10 cellular contexts compared by ENCODE assay signal in the genomic region with DNA sequence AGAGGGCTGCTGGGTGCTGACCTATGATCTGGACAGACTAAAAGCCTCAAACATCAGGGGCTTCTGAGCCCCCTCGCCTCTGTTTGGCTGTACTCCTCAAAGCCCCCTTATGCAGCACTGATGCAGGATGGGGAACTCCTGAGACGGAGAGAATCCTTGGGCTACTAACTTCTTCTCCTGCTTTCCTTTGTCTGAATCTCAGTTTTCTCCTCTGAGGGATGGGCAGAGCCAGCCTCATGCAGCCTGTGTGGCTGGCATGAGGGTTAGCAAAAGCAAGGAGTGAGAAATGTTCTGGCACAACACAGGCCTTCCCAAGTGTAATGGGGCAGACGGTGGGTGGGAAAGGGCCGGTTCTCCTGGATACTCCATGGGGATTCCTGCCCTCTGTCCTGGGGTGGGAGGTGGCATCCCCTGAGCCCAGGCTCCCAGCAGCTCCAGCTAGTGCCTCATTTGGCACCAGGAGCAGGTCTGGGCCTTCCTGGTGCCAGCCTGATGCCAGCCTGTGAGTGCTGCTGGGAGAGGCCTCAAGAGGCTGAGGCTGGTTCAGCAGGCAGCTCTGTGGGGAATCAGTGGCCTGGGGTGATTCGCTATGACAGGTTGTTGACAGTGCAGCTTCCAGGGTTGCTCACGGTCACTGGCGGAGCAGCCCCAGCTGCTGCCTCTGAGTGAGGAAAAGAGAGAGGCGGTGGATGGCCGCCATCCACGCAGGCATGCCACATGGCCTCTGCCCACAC. TPM values are rescaled to one million over a fixed set of nuclear protein-coding genes. Genes with fewer than 3 reads are reported as not detected.
DNase-seq lines count a peak whose midpoint lies in the region; ATAC-seq and TF ChIP-seq lines count a peak whose summit lies in the region.
"Had no signal": no experiment of that assay in that cellular context is flagged by ENCODE, and none has a peak within 500 bp of the region (broad histone marks: within the 10 kb centered on the region; RNA-seq: fewer than 3 reads in every experiment).

No MANE protein-coding gene starts in this region.

- TF ChIP-seq CTCF in esophagus squamous epithelium (IDR thresholded peaks at IDR 0.05) (peak in 1 of 6 experiments; percentile 26), neural progenitor cell (IDR thresholded peaks at IDR 0.05) (no peak), natural killer cell (IDR thresholded peaks at IDR 0.05) (no peak)
- no peak for TF ChIP-seq CTCF in CD8-positive, alpha-beta T cell (IDR thresholded peaks at IDR 0.05)

- H3F3A ChIP-seq in neural progenitor cell (ENCODE audit: low read depth) = no peaks in the 10 kb centered on the region

- no peaks in the 10 kb centered on the region for H3K9me3 Mint-ChIP-seq in neural progenitor cell
- no peaks in the 10 kb centered on the region for H3K9me3 Mint-ChIP-seq in CD8-positive, alpha-beta T cell
- no peaks in the 10 kb centered on the region for H3K9me3 Mint-ChIP-seq in natural killer cell

- intact Hi-C loops in esophagus squamous epithelium (cut with DNase I) = loop anchor here (5.0 kb wide), 1 partner anchor 295 kb away; no protein-coding TSS in a partner anchor
- intact Hi-C loops in CD8-positive, alpha-beta T cell (cut with DNase I, micrococcal nuclease) = no loop called here
- intact Hi-C loops in natural killer cell (cut with micrococcal nuclease) = no loop called here

- peaks cover 2 to 28% (median 6%) of the 10 kb centered on the region in 3 donors for H3K4me1 ChIP-seq in esophagus squamous epithelium
- H3K4me1 ChIP-seq in neural progenitor cell = peaks cover under 1% of the 10 kb centered on the region
- peaks cover 7% of the 10 kb centered on the region for H3K4me1 ChIP-seq in CD8-positive, alpha-beta T cell (ENCODE audit: insufficient read depth, low read length)

- peaks cover 6% of the 10 kb centered on the region for H4K20me1 ChIP-seq in neural progenitor cell (ENCODE audit: low read depth)

- H2AFZ ChIP-seq in neural progenitor cell (replicated peaks) = no peak overlapping the region

- H3K36me3 Mint-ChIP-seq in neural progenitor cell = no peaks in the 10 kb centered on the region
- peaks cover 3% of the 10 kb centered on the region for H3K36me3 Mint-ChIP-seq in CD8-positive, alpha-beta T cell
- no peaks in the 10 kb centered on the region for H3K36me3 Mint-ChIP-seq in natural killer cell
- H3K36me3 Mint-ChIP-seq: activated CD8-positive, alpha-beta memory T cell treated with anti-CD3 and anti-CD28 coated beads, Interleukin-2, amount 10 ng/mL, durations not matched to agents 7 days and 5 days had no signal

- peak overlapping the region in 3 of 4 donors; percentile 43 to 60 (median 50) for H3K27ac ChIP-seq in esophagus squamous epithelium
- no peak overlapping the region for H3K27ac ChIP-seq in neural progenitor cell
- H3K27ac ChIP-seq in CD8-positive, alpha-beta T cell (ENCODE audit: low read depth, low read length) = no peak overlapping the region

- no peak overlapping the region for H3K9ac ChIP-seq in neural progenitor cell

- H3K4me3 Mint-ChIP-seq in neural progenitor cell (no peak overlapping the region), natural killer cell (no peak overlapping the region)
- no peak overlapping the region for H3K4me3 Mint-ChIP-seq in CD8-positive, alpha-beta T cell
- H3K4me3 Mint-ChIP-seq: activated CD8-positive, alpha-beta memory T cell treated with anti-CD3 and anti-CD28 coated beads, Interleukin-2, amount 10 ng/mL, durations not matched to agents 7 days and 5 days had no signal

- H3K4me1 Mint-ChIP-seq in neural progenitor cell (peaks cover 22% of the 10 kb centered on the region), natural killer cell (peaks cover 12% of the 10 kb centered on the region in 2 donors)
- peaks cover 15% of the 10 kb centered on the region for H3K4me1 Mint-ChIP-seq in CD8-positive, alpha-beta T cell (ENCODE audit: low read depth)

- POLR2A ChIA-PET in CD8-positive, alpha-beta T cell (lab: Charles Lee) = no interaction called here
- POLR2A ChIA-PET in HEK293T (lab: Yijun Ruan, JAX) = no interaction called here

- H3K4me3 ChIP-seq in MG63 = no peak overlapping the region
- H3K4me3 ChIP-seq in esophagus squamous epithelium = no peak overlapping the region
- H3K4me3 ChIP-seq in neural progenitor cell = no peak overlapping the region
- H3K4me3 ChIP-seq in CD8-positive, alpha-beta T cell (ENCODE audit: low read depth, low read length) = no peak overlapping the region

- H3K36me3 ChIP-seq in MG63 (no peaks in the 10 kb centered on the region), esophagus squamous epithelium (no peaks in the 10 kb centered on the region), neural progenitor cell (no peaks in the 10 kb centered on the region)
- H3K36me3 ChIP-seq in CD8-positive, alpha-beta T cell (ENCODE audit: insufficient read depth, low read length) = no peaks in the 10 kb centered on the region

- 45 to 69% methylated on average over 2 to 8 of the region's 10 CpGs for WGBS in esophagus squamous epithelium, 2 donors

- CTCF ChIA-PET in CD8-positive, alpha-beta T cell (lab: Charles Lee) = interaction anchor here (0.9 to 4.0 kb wide), 5 partner anchors 13 to 293 kb away, joined by 3 to 24 read pairs (median 4); no protein-coding TSS in a partner anchor
- CTCF ChIA-PET in HEK293T (lab: Yijun Ruan, JAX) = interaction anchor here (0.8 kb wide), 1 partner anchor 293 kb away, joined by 5 read pairs; no protein-coding TSS in a partner anchor

- TF ChIP-seq POLR2A in esophagus squamous epithelium (IDR thresholded peaks at IDR 0.05) = no peak

- peak overlapping the region; percentile 72 for H3K27ac Mint-ChIP-seq in neural progenitor cell
- H3K27ac Mint-ChIP-seq in CD8-positive, alpha-beta T cell = no peak overlapping the region
- no peak overlapping the region for H3K27ac Mint-ChIP-seq in natural killer cell
- H3K27ac Mint-ChIP-seq: activated CD8-positive, alpha-beta memory T cell treated with anti-CD3 and anti-CD28 coated beads, Interleukin-2, amount 10 ng/mL, durations not matched to agents 7 days and 5 days had no signal

- no peaks in the 10 kb centered on the region for H3K27me3 ChIP-seq in MG63
- no peaks in the 10 kb centered on the region for H3K27me3 ChIP-seq in esophagus squamous epithelium
- H3K27me3 ChIP-seq in neural progenitor cell = no peaks in the 10 kb centered on the region
- no peaks in the 10 kb centered on the region for H3K27me3 ChIP-seq in CD8-positive, alpha-beta T cell (ENCODE audit: insufficient read depth, low read length)

- H3K4me2 ChIP-seq in neural progenitor cell = no peak overlapping the region

- peak in 8 of 14 donors; percentile 19 to 73 (median 44) for DNase-seq in C1 segment of cervical spinal cord (lab: John Stamatoyannopoulos, UW)
- DNase-seq in MG63 = peak; percentile 75
- no peak for DNase-seq in esophagus squamous epithelium (lab: John Stamatoyannopoulos, UW)
- no peak for DNase-seq in neural progenitor cell (ENCODE audit: low spot score)
- DNase-seq in CD8-positive, alpha-beta T cell = no peak
- no peak for DNase-seq in HEK293T (ENCODE audit: extremely low spot score)
- no peak for DNase-seq in natural killer cell
- DNase-seq: activated CD8-positive, alpha-beta memory T cell treated with anti-CD3 and anti-CD28 coated beads, Interleukin-2, amount 10 ng/mL, durations not matched to agents 7 days and 5 days; cerebellar nuclear complex had no signal

- H3K9me3 ChIP-seq in MG63 (no peaks in the 10 kb centered on the region), esophagus squamous epithelium (no peaks in the 10 kb centered on the region), neural progenitor cell (ENCODE audit: low read depth) (no peaks in the 10 kb centered on the region)
- no peaks in the 10 kb centered on the region for H3K9me3 ChIP-seq in CD8-positive, alpha-beta T cell (ENCODE audit: low read length)

- H3K79me2 ChIP-seq in neural progenitor cell (ENCODE audit: low read depth) = peaks cover 8% of the 10 kb centered on the region

- peaks cover 8% of the 10 kb centered on the region for H3K27me3 Mint-ChIP-seq in neural progenitor cell (ENCODE audit: insufficient read depth, low read depth)
- H3K27me3 Mint-ChIP-seq in CD8-positive, alpha-beta T cell (ENCODE audit: low read depth) = peaks cover 2% of the 10 kb centered on the region
- H3K27me3 Mint-ChIP-seq in natural killer cell (ENCODE audit: low read depth in 2 of 2) = peaks cover 13 to 19% of the 10 kb centered on the region in 2 donors

- ATAC-seq in CD8-positive, alpha-beta T cell = no peak
- ATAC-seq in HG02759 (IDR thresholded peaks at IDR 0.05; ENCODE audit: unreplicated experiment) (no peak), natural killer cell (no peak)
- ATAC-seq: activated CD8-positive, alpha-beta memory T cell treated with anti-CD3 and anti-CD28 coated beads, Interleukin-2, amount 10 ng/mL, durations not matched to agents 7 days and 5 days had no signal

TF ChIP-seq in HEK293T, 16 proteins besides CTCF, POLR2A, EP300 and RAD21:
- TF ChIP-seq FOXA1 (IDR thresholded peaks at IDR 0.05) (no peak), NFRKB (IDR thresholded peaks at IDR 0.05) (no peak), CTBP1 (IDR thresholded peaks at IDR 0.05; ENCODE audit: borderline replicate concordance) (no peak), BHLHE40 (IDR thresholded peaks at IDR 0.05; ENCODE audit: borderline replicate concordance) (no peak), ELF4 (IDR thresholded peaks at IDR 0.05) (no peak), TARDBP (IDR thresholded peaks at IDR 0.05) (no peak), FOXM1 (IDR thresholded peaks at IDR 0.05; ENCODE audit: borderline replicate concordance) (no peak), ZNF384 (IDR thresholded peaks at IDR 0.05) (no peak), LEF1 (IDR thresholded peaks at IDR 0.05; ENCODE audit: borderline replicate concordance) (no peak), L3MBTL2 (conservative IDR thresholded peaks at IDR 0.05) (no peak), PKNOX1 (IDR thresholded peaks at IDR 0.05) (no peak), FOXK2 (IDR thresholded peaks at IDR 0.05) (no peak), SUZ12 (IDR thresholded peaks at IDR 0.05) (no peak), ARNT (IDR thresholded peaks at IDR 0.05) (no peak)
TF ChIP-seq in HEK293T: peak in this region for 0.

RNA-seq across cellular contexts. Expression of gene BRD7, which starts 4.0 kb away (rescaled TPM):
- total RNA-seq in MG63 (2014; rRNA removed; shearing (Covaris generic); ENCODE audit: low replicate concordance) = 23.6 and 39.1 TPM in 2 replicates
- 10 to 100 TPM; 42.0 to 81.9 (median 51.4) TPM for total RNA-seq in esophagus squamous epithelium
- total RNA-seq in neural progenitor cell (ENCODE audit: low replicate concordance) = 112 and 164 TPM in 2 replicates
- total RNA-seq in CD8-positive, alpha-beta T cell = 100 to 1,000 TPM; 113 to 117 TPM
- total RNA-seq in natural killer cell = 100 to 1,000 TPM in 1 of 3 donors, 10 to 100 TPM in 2; 89.2 to 118 (median 94.9) TPM

Comparison
In these comparisons a context has a peak if more than half of its experiments do, and no peak if none do; other contexts are left out.
1. DNase-seq: peak in C1 segment of cervical spinal cord (8 of 14) and MG63 (single experiment); none in esophagus squamous epithelium (single experiment), neural progenitor cell (single experiment), CD8-positive, alpha-beta T cell (0 of 7), HEK293T (single experiment) and natural killer cell (single experiment).
2. H3K27ac ChIP-seq: peak in esophagus squamous epithelium (3 of 4); none in neural progenitor cell (single experiment) and CD8-positive, alpha-beta T cell (single experiment).